In genomic region chr12:59040043-59040442, GRCh38 we compare ENCODE assay signal across 18 cellular contexts.
DNase-seq lines count a peak whose midpoint lies in the region; ATAC-seq and TF ChIP-seq lines count a peak whose summit lies in the region.
"Had no signal": no experiment of that assay in that cellular context is flagged by ENCODE, and none has a peak within 500 bp of the region (broad histone marks: within the 10 kb centered on the region; RNA-seq: fewer than 3 reads in every experiment).

No MANE protein-coding gene starts in this region.

- H2BK15ac ChIP-seq in IMR-90 (ENCODE audit: low read depth, low read length) (peak overlapping the region; percentile 46; the same call in 1 of the 3 replicates), mesendoderm (replicated peaks; ENCODE audit: low read depth) (no peak overlapping the region)

- peak overlapping the region; percentile 93 for H2AK5ac ChIP-seq in IMR-90 (ENCODE audit: low read depth, low read length)
- no peak overlapping the region for H2AK5ac ChIP-seq in mesendoderm (ENCODE audit: low read length)

- H3K4ac ChIP-seq in IMR-90 (ENCODE audit: low read depth, low read length) (peak overlapping the region; percentile 80), mesendoderm (ENCODE audit: low read depth, low read length) (no peak overlapping the region)

- H4K20me1 ChIP-seq in IMR-90 (ENCODE audit: insufficient read depth, low read length): no peaks in the 10 kb centered on the region; the same call in 1 of the 2 replicates

- H3K79me1 ChIP-seq in IMR-90 (ENCODE audit: low read depth in 1 of 2, low read length in 2 of 2) (no peaks in the 10 kb centered on the region), mesendoderm (ENCODE audit: low read length) (no peaks in the 10 kb centered on the region)

- H2BK5ac ChIP-seq in IMR-90 (ENCODE audit: low read depth, low read length, poor library complexity, severe bottlenecking) (peak overlapping the region; percentile 94), mesendoderm (ENCODE audit: low read length) (no peak overlapping the region)

- no peak overlapping the region for H3K4me3 ChIP-seq in IMR-90 (ENCODE audit: insufficient read depth, low read depth, low read length)
- H3K4me3 ChIP-seq in choroid plexus epithelial cell (ENCODE audit: low read depth, low read length): no peak overlapping the region
- no peak overlapping the region for H3K4me3 ChIP-seq in mesendoderm (ENCODE audit: low read length)
- H3K4me3 ChIP-seq in stomach: no peak overlapping the region
- H3K4me3 ChIP-seq: coronary artery, heart left ventricle had no signal

- peak overlapping the region; percentile 94 for H4K5ac ChIP-seq in IMR-90 (ENCODE audit: low read depth, low read length)
- no peak overlapping the region for H4K5ac ChIP-seq in mesendoderm (ENCODE audit: low read length)

- ATAC-seq in IMR-90 (ENCODE audit: low read depth) (no peak), GM19023 (IDR thresholded peaks at IDR 0.05; ENCODE audit: unreplicated experiment) (no peak)
- ATAC-seq: HCT116 had no signal

- peak overlapping the region; percentile 69 for H3K23ac ChIP-seq in IMR-90 (ENCODE audit: low read depth, low read length)
- no peak overlapping the region for H3K23ac ChIP-seq in mesendoderm (ENCODE audit: low read length)

- TF ChIP-seq POLR2A in IMR-90 (IDR thresholded peaks at IDR 0.05; ENCODE audit: low read depth, low read length): no peak
- no peak for TF ChIP-seq POLR2A in stomach (IDR thresholded peaks at IDR 0.05)

- peak overlapping the region; percentile 81 for H3K14ac ChIP-seq in IMR-90 (replicated peaks; ENCODE audit: low read depth, low read length)

- DNase-seq in IMR-90 (peak; percentile 19), choroid plexus epithelial cell (ENCODE audit: low read depth) (peak; percentile 21), mesendoderm (no peak), stomach (no peak), NCI-H446 (lab: John Stamatoyannopoulos, UW) (no peak), T1000 (lab: John Stamatoyannopoulos, UW) (no peak)
- DNase-seq: activated effector memory CD4-positive, alpha-beta T cell treated with Interleukin-2 at 50 U/mL for 16 hours; AML-193; aorta; Caco-2; erythroblast; heart left ventricle; NCI-H1436 treated with DMSO at 0.1 percent for 48 hours; SHP77; stimulated activated CD4-positive, alpha-beta T cell treated with anti-CD3 and anti-CD28 coated beads, Interleukin-1b, Interleukin-23, amount 100 ng/mL, for 48 hours had no signal

- peak overlapping the region; percentile 96 for H2BK20ac ChIP-seq in IMR-90 (ENCODE audit: low read depth, low read length)

- H3K36me3 ChIP-seq in IMR-90 (ENCODE audit: control insufficient read depth, insufficient read depth, low read length) (no peaks in the 10 kb centered on the region), mesendoderm (ENCODE audit: control insufficient read depth, insufficient read depth, low read length) (no peaks in the 10 kb centered on the region), stomach (no peaks in the 10 kb centered on the region)
- H3K36me3 ChIP-seq: heart left ventricle had no signal

- peak overlapping the region; percentile 55 to 63 for H4K8ac ChIP-seq in IMR-90 (ENCODE audit: low read depth in 2 of 2, low read length in 2 of 2)
- H4K8ac ChIP-seq in mesendoderm (ENCODE audit: low read depth, low read length): no peak overlapping the region

- CTCF ChIA-PET in IMR-90 (lab: Yijun Ruan, JAX): interaction anchor here (0.6 to 0.9 kb wide), 2 partner anchors 16 to 76 kb away, joined by 3 read pairs; no protein-coding TSS in a partner anchor

- H3K18ac ChIP-seq in IMR-90 (ENCODE audit: low read depth, low read length) (peak overlapping the region; percentile 98), mesendoderm (ENCODE audit: low read length) (peak overlapping the region; percentile 84)

- H3K4me1 ChIP-seq in IMR-90 (ENCODE audit: control insufficient read depth, insufficient read depth, low read length) (peaks cover 16% of the 10 kb centered on the region), mesendoderm (ENCODE audit: control insufficient read depth, low read depth, low read length) (no peaks in the 10 kb centered on the region), stomach (peaks cover 0 to 35% (median 13%) of the 10 kb centered on the region in 4 donors)
- H3K4me1 ChIP-seq: Caco-2, heart left ventricle had no signal

- no peaks in the 10 kb centered on the region for H3K27me3 ChIP-seq in IMR-90 (ENCODE audit: control insufficient read depth, insufficient read depth, low read length)
- H3K27me3 ChIP-seq in mesendoderm (ENCODE audit: insufficient read depth, low read length, poor library complexity): no peaks in the 10 kb centered on the region
- H3K27me3 ChIP-seq in stomach: no peaks in the 10 kb centered on the region
- H3K27me3 ChIP-seq: heart left ventricle had no signal

- in situ Hi-C loops in IMR-90 (cut with MboI; ENCODE audit: low sequenced_read_pairs): no loop called here

- POLR2A ChIA-PET in IMR-90 (lab: Charles Lee; ENCODE audit: unreplicated experiment): interaction anchor here (0.7 to 1.5 kb wide), 2 partner anchors 46 to 121 kb away, joined by 3 to 7 read pairs; no protein-coding TSS in a partner anchor

- H3K27ac ChIP-seq in IMR-90 (ENCODE audit: insufficient read depth, low read length) (peak overlapping the region; percentile 77), mesendoderm (ENCODE audit: low read depth, low read length) (no peak overlapping the region), stomach (peak overlapping the region in 3 of 5 donors; percentile 44 to 66 (median 47))
- H3K27ac ChIP-seq: coronary artery, heart left ventricle had no signal

- peak overlapping the region; percentile 78 for H4K91ac ChIP-seq in IMR-90 (ENCODE audit: insufficient read depth, low read depth, low read length)

- no peak overlapping the region for H3K4me2 ChIP-seq in IMR-90 (ENCODE audit: low read depth, low read length)
- no peak overlapping the region for H3K4me2 ChIP-seq in mesendoderm (ENCODE audit: low read length)

- H3K79me2 ChIP-seq in mesendoderm (ENCODE audit: control insufficient read depth, insufficient read depth, low read length): no peaks in the 10 kb centered on the region

- peak overlapping the region; percentile 36 for H2AFZ ChIP-seq in IMR-90 (replicated peaks; ENCODE audit: low read length, poor library complexity)

- no peaks in the 10 kb centered on the region for H3K9me3 ChIP-seq in IMR-90 (ENCODE audit: control insufficient read depth, insufficient read depth, low read length)
- no peaks in the 10 kb centered on the region for H3K9me3 ChIP-seq in stomach
- H3K9me3 ChIP-seq: Caco-2, heart left ventricle had no signal

- WGBS in IMR-90 (ENCODE audit: extremely low coverage in 2 of 2, insufficient read length in 1 of 2), 2 experiments: no CpG with 5 or more reads among the region's 2 CpGs
- no CpG with 5 or more reads among the region's 2 CpGs for WGBS in mesendoderm (ENCODE audit: extremely low coverage, insufficient coverage, low lambda C conversion rate)
- 89 to 98% (median 93%) methylated on average over 2 of the region's 2 CpGs for WGBS in stomach, 5 donors

- H3K9ac ChIP-seq in IMR-90 (ENCODE audit: low read depth, low read length) (peak overlapping the region; percentile 32), mesendoderm (ENCODE audit: low read length) (no peak overlapping the region)

- TF ChIP-seq EP300 in stomach (IDR thresholded peaks at IDR 0.05): no peak

- no TSS peak for BruUV-seq in IMR-90 (replicated peaks; lab: Mats Ljungman, UMichigan)

- no peak overlapping the region for H2AK9ac ChIP-seq in IMR-90 (replicated peaks; ENCODE audit: low read depth, low read length, poor library complexity)

- dilution Hi-C loops in IMR-90 (cut with HindIII; ENCODE audit: low sequenced_read_pairs, unreplicated experiment): no loop called here

- intact Hi-C loops in IMR-90 (cut with micrococcal nuclease): no loop called here
- intact Hi-C loops in stomach (cut with DNase I; ENCODE audit: low total_unique reads): no loop called here

- TF ChIP-seq CTCF in IMR-90 (conservative IDR thresholded peaks at IDR 0.05; ENCODE audit: low read depth, low read length) (no peak), choroid plexus epithelial cell (conservative IDR thresholded peaks at IDR 0.05; ENCODE audit: low read depth, low read length) (no peak), stomach (IDR thresholded peaks at IDR 0.05) (no peak)

- TF ChIP-seq RAD21 in IMR-90 (IDR thresholded peaks at IDR 0.05; ENCODE audit: low read length): no peak

- H2BK120ac ChIP-seq in IMR-90 (ENCODE audit: low read depth, low read length) (peak overlapping the region; percentile 95), mesendoderm (ENCODE audit: low read depth, low read length) (no peak overlapping the region)

- H3K9me1 ChIP-seq in IMR-90 (ENCODE audit: insufficient read depth, low read length): peaks cover 8% of the 10 kb centered on the region

- H3K56ac ChIP-seq in IMR-90 (ENCODE audit: extremely low read depth, insufficient read depth, low read length) (peak overlapping the region; percentile 65), mesendoderm (ENCODE audit: low read length) (no peak overlapping the region)

TF ChIP-seq in IMR-90, 13 proteins besides CTCF, POLR2A, EP300 and RAD21:
- TF ChIP-seq ELK1 (IDR thresholded peaks at IDR 0.05; ENCODE audit: borderline replicate concordance, low read depth, low read length) (no peak), CEBPB (IDR thresholded peaks at IDR 0.05; ENCODE audit: low read depth, low read length) (peak; percentile 59)

Comparison
In these comparisons a context has a peak if more than half of its experiments do, and no peak if none do; other contexts are left out.
1. DNase-seq: peak in IMR-90 (single experiment) and choroid plexus epithelial cell (single experiment); none in mesendoderm (single experiment), stomach (single experiment), NCI-H446 (0 of 2) and T1000 (single experiment).